25 cellular contexts compared by ENCODE assay signal in the genomic region with DNA sequence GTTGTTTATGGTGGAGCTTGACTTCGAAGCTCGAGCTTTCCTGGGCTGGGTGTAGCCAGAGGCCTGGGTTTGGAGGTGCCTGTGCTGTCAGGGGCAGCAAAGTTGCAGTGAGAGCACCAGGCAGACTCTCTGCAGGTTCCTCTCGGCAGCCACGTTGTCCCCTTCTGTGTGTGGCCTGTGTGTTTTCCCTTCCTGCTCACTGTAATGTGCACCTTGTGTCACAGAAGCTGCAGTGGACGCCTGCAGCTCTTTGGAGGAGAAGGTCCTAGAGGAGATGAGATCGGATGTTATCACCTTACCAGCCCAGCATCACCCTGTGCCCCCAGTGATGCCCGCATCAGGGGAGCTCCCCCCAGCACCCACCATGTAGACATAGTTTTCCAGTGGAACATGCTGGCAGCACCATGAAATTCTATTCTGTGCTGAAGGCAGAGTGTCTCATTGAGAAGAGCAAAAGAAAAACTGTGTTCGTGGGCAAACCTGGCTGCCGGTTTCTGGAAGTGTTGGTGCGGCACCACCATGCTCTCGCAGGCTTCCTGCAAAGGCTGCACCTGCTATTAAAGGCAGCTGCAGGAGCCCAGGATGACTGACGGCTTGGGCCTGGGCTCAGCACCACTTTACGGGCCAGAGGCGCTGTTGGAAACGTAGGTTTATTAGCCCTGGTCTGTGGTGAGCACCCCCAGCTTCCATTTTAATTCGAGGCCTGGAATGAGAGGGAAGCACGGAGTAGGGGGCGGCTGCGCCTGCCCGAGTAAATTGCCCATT.
"Had no signal": no experiment of that assay in that cellular context is flagged by ENCODE, and none has a peak within 500 bp of the region (broad histone marks: within the 10 kb centered on the region; RNA-seq: fewer than 3 reads in every experiment).

No MANE protein-coding gene starts in this region.

- H3K27ac ChIP-seq: brain microvascular endothelial cell, gastroesophageal sphincter, heart left ventricle, neutrophil, pancreas, sigmoid colon had no signal

- ATAC-seq: activated naive CD8-positive, alpha-beta T cell treated with anti-CD3 and anti-CD28 coated beads, Interleukin-2, amount 50 U/mL, for 24 hours; esophagus mucosa; gastroesophageal sphincter; heart left ventricle; naive thymus-derived CD4-positive, alpha-beta T cell; pancreas; stimulated activated memory B cell treated with anti-CD40 and anti-IgM and Interleukin-4, amounts not matched to agents 10 μg/mL and 1 μg/mL and 100 μg/mL, for 72 hours had no signal

- H3K36me3 Mint-ChIP-seq: activated CD4-positive, alpha-beta memory T cell treated with anti-CD3 and anti-CD28 coated beads for 36 hours; stimulated activated memory B cell treated with anti-CD40 and anti-IgM and Interleukin-4, amounts not matched to agents 10 μg/mL and 1 μg/mL and 100 μg/mL, for 72 hours had no signal

- H3K4me2 ChIP-seq: smooth muscle cell had no signal

- H3K4me1 ChIP-seq: gastroesophageal sphincter, heart left ventricle, pancreas, sigmoid colon had no signal

- H3K4me3 ChIP-seq: gastroesophageal sphincter, heart left ventricle, lung, pancreas, sigmoid colon, smooth muscle cell had no signal

- H3K9me3 Mint-ChIP-seq: activated CD4-positive, alpha-beta memory T cell treated with anti-CD3 and anti-CD28 coated beads for 36 hours; T-helper 1 cell treated with Interleukin-12 subunit alpha and Interleukin-12 subunit beta and Interleukin-4 antibody, amounts not matched to agents 30 μg/mL and 1 μg/mL, for 36 hours had no signal

- DNase-seq: activated CD4-positive, alpha-beta memory T cell treated with anti-CD3 and anti-CD28 coated beads for 36 hours; activated CD4-positive, alpha-beta T cell treated with anti-CD3 and anti-CD28 coated beads for 48 hours; activated gamma-delta T cell; activated naive CD4-positive, alpha-beta T cell treated with anti-CD3 and anti-CD28 coated beads, Interleukin-2, amount 50 U/mL, for 16 hours; activated naive CD8-positive, alpha-beta T cell treated with anti-CD3 and anti-CD28 coated beads, Interleukin-2, amount 50 U/mL, for 24 hours; activated T-cell treated with anti-CD3 and anti-CD28 coated beads for 4 hours; brain microvascular endothelial cell; caudate nucleus; effector CD8-positive, alpha-beta T cell; heart left ventricle; kidney; naive thymus-derived CD4-positive, alpha-beta T cell; pancreas; sigmoid colon; stimulated activated CD4-positive, alpha-beta T cell treated with anti-CD3 and anti-CD28 coated beads, Interleukin-15, amount 100 ng/mL, for 24 hours; T1000; trophoblast cell had no signal

- H3K4me1 Mint-ChIP-seq: activated naive CD8-positive, alpha-beta T cell treated with anti-CD3 and anti-CD28 coated beads, Interleukin-2, amount 50 U/mL, for 24 hours; stimulated activated memory B cell treated with anti-CD40 and anti-IgM and Interleukin-4, amounts not matched to agents 10 μg/mL and 1 μg/mL and 100 μg/mL, for 72 hours had no signal

- H3K27ac Mint-ChIP-seq: activated CD4-positive, alpha-beta memory T cell treated with anti-CD3 and anti-CD28 coated beads for 36 hours; activated naive CD8-positive, alpha-beta T cell treated with anti-CD3 and anti-CD28 coated beads, Interleukin-2, amount 50 U/mL, for 24 hours; dendritic cell treated with granulocyte-macrophage colony-stimulating factor and Interleukin-4, amounts not matched to agents 40 ng/mL and 50 ng/mL, for 4 days; naive thymus-derived CD4-positive, alpha-beta T cell; stimulated activated memory B cell treated with anti-CD40 and anti-IgM and Interleukin-4, amounts not matched to agents 10 μg/mL and 1 μg/mL and 100 μg/mL, for 72 hours; T-helper 1 cell treated with Interleukin-12 subunit alpha and Interleukin-12 subunit beta and Interleukin-4 antibody, amounts not matched to agents 30 μg/mL and 1 μg/mL, for 36 hours had no signal

- H3K4me3 Mint-ChIP-seq: activated CD4-positive, alpha-beta memory T cell treated with anti-CD3 and anti-CD28 coated beads for 36 hours; activated naive CD8-positive, alpha-beta T cell treated with anti-CD3 and anti-CD28 coated beads, Interleukin-2, amount 50 U/mL, for 24 hours; dendritic cell treated with granulocyte-macrophage colony-stimulating factor and Interleukin-4, amounts not matched to agents 40 ng/mL and 50 ng/mL, for 4 days; naive thymus-derived CD4-positive, alpha-beta T cell; stimulated activated memory B cell treated with anti-CD40 and anti-IgM and Interleukin-4, amounts not matched to agents 10 μg/mL and 1 μg/mL and 100 μg/mL, for 72 hours; T-helper 1 cell treated with Interleukin-12 subunit alpha and Interleukin-12 subunit beta and Interleukin-4 antibody, amounts not matched to agents 30 μg/mL and 1 μg/mL, for 36 hours had no signal

- H3K27me3 ChIP-seq: brain microvascular endothelial cell, gastroesophageal sphincter, heart left ventricle, neutrophil, pancreas, sigmoid colon had no signal

- H3K36me3 ChIP-seq: brain microvascular endothelial cell, gastroesophageal sphincter, heart left ventricle, neutrophil had no signal

- H3K27me3 Mint-ChIP-seq: activated naive CD8-positive, alpha-beta T cell treated with anti-CD3 and anti-CD28 coated beads, Interleukin-2, amount 50 U/mL, for 24 hours; dendritic cell treated with granulocyte-macrophage colony-stimulating factor and Interleukin-4, amounts not matched to agents 40 ng/mL and 50 ng/mL, for 4 days; naive thymus-derived CD4-positive, alpha-beta T cell had no signal

- H3K9me3 ChIP-seq: gastroesophageal sphincter, heart left ventricle, neutrophil, pancreas, sigmoid colon had no signal
